ENCODE assay signal across 2 cellular contexts in the genomic region with DNA sequence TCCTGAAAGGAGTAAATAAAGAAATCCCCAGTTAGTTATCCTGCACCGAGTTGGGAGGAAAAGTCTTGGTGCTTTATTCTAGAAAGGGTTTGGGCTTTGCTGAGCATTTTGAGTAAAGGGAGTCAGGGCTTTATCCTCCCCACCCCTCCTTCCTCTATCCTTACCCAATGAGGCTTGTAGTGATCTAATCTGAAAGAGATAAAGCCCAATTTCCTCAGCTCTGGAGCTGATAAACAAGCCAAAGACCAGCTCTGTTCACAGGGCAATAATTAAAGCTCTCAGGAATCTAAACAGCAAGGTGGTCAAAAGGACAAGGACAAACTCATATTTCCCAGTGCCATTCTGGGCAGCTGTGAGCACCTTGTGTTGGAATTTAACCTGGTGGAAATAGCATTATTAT.
TF ChIP-seq lines count a peak whose summit lies in the region.

No MANE protein-coding gene starts in this region.

TF ChIP-seq in GM23338, 12 proteins besides CTCF, POLR2A, EP300 and RAD21 (continued from another document):
- TF ChIP-seq, protein P1, sequence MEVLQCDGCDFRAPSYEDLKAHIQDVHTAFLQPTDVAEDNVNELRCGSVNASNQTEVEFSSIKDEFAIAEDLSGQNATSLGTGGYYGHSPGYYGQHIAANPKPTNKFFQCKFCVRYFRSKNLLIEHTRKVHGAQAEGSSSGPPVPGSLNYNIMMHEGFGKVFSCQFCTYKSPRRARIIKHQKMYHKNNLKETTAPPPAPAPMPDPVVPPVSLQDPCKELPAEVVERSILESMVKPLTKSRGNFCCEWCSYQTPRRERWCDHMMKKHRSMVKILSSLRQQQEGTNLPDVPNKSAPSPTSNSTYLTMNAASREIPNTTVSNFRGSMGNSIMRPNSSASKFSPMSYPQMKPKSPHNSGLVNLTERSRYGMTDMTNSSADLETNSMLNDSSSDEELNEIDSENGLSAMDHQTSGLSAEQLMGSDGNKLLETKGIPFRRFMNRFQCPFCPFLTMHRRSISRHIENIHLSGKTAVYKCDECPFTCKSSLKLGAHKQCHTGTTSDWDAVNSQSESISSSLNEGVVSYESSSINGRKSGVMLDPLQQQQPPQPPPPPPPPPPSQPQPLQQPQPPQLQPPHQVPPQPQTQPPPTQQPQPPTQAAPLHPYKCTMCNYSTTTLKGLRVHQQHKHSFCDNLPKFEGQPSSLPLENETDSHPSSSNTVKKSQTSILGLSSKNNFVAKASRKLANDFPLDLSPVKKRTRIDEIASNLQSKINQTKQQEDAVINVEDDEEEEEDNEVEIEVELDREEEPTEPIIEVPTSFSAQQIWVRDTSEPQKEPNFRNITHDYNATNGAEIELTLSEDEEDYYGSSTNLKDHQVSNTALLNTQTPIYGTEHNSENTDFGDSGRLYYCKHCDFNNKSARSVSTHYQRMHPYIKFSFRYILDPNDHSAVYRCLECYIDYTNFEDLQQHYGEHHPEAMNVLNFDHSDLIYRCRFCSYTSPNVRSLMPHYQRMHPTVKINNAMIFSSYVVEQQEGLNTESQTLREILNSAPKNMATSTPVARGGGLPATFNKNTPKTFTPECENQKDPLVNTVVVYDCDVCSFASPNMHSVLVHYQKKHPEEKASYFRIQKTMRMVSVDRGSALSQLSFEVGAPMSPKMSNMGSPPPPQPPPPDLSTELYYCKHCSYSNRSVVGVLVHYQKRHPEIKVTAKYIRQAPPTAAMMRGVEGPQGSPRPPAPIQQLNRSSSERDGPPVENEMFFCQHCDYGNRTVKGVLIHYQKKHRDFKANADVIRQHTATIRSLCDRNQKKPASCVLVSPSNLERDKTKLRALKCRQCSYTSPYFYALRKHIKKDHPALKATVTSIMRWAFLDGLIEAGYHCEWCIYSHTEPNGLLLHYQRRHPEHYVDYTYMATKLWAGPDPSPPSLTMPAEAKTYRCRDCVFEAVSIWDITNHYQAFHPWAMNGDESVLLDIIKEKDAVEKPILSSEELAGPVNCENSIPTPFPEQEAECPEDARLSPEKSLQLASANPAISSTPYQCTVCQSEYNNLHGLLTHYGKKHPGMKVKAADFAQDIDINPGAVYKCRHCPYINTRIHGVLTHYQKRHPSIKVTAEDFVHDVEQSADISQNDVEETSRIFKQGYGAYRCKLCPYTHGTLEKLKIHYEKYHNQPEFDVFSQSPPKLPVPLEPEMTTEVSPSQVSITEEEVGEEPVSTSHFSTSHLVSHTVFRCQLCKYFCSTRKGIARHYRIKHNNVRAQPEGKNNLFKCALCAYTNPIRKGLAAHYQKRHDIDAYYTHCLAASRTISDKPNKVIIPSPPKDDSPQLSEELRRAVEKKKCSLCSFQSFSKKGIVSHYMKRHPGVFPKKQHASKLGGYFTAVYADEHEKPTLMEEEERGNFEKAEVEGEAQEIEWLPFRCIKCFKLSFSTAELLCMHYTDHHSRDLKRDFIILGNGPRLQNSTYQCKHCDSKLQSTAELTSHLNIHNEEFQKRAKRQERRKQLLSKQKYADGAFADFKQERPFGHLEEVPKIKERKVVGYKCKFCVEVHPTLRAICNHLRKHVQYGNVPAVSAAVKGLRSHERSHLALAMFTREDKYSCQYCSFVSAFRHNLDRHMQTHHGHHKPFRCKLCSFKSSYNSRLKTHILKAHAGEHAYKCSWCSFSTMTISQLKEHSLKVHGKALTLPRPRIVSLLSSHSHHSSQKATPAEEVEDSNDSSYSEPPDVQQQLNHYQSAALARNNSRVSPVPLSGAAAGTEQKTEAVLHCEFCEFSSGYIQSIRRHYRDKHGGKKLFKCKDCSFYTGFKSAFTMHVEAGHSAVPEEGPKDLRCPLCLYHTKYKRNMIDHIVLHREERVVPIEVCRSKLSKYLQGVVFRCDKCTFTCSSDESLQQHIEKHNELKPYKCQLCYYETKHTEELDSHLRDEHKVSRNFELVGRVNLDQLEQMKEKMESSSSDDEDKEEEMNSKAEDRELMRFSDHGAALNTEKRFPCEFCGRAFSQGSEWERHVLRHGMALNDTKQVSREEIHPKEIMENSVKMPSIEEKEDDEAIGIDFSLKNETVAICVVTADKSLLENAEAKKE (CRISPR knock-in tag; IDR thresholded peaks at IDR 0.05), result no peak
- TF ChIP-seq NANOG (IDR thresholded peaks at IDR 0.05; ENCODE audit: borderline replicate concordance) (no peak), CREB1 (CRISPR knock-in tag; IDR thresholded peaks at IDR 0.05; ENCODE audit: low read depth) (no peak), ZNF114 (CRISPR knock-in tag; IDR thresholded peaks at IDR 0.05) (no peak), EZH2 (IDR thresholded peaks at IDR 0.05; ENCODE audit: low read depth, unreplicated experiment) (no peak), EZH2phosphoT487 (IDR thresholded peaks at IDR 0.05; ENCODE audit: unreplicated experiment) (no peak)
- TF ChIP-seq, protein P2, sequence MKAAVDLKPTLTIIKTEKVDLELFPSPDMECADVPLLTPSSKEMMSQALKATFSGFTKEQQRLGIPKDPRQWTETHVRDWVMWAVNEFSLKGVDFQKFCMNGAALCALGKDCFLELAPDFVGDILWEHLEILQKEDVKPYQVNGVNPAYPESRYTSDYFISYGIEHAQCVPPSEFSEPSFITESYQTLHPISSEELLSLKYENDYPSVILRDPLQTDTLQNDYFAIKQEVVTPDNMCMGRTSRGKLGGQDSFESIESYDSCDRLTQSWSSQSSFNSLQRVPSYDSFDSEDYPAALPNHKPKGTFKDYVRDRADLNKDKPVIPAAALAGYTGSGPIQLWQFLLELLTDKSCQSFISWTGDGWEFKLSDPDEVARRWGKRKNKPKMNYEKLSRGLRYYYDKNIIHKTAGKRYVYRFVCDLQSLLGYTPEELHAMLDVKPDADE (IDR thresholded peaks at IDR 0.05), result no peak
- TF ChIP-seq, protein P3, sequence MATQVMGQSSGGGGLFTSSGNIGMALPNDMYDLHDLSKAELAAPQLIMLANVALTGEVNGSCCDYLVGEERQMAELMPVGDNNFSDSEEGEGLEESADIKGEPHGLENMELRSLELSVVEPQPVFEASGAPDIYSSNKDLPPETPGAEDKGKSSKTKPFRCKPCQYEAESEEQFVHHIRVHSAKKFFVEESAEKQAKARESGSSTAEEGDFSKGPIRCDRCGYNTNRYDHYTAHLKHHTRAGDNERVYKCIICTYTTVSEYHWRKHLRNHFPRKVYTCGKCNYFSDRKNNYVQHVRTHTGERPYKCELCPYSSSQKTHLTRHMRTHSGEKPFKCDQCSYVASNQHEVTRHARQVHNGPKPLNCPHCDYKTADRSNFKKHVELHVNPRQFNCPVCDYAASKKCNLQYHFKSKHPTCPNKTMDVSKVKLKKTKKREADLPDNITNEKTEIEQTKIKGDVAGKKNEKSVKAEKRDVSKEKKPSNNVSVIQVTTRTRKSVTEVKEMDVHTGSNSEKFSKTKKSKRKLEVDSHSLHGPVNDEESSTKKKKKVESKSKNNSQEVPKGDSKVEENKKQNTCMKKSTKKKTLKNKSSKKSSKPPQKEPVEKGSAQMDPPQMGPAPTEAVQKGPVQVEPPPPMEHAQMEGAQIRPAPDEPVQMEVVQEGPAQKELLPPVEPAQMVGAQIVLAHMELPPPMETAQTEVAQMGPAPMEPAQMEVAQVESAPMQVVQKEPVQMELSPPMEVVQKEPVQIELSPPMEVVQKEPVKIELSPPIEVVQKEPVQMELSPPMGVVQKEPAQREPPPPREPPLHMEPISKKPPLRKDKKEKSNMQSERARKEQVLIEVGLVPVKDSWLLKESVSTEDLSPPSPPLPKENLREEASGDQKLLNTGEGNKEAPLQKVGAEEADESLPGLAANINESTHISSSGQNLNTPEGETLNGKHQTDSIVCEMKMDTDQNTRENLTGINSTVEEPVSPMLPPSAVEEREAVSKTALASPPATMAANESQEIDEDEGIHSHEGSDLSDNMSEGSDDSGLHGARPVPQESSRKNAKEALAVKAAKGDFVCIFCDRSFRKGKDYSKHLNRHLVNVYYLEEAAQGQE (IDR thresholded peaks at IDR 0.05; ENCODE audit: unreplicated experiment), result no peak
TF ChIP-seq in GM23338: peak in this region for 0.

TF ChIP-seq in HEK293T, 16 proteins besides CTCF, POLR2A, EP300 and RAD21 (continued from another document):
- TF ChIP-seq FOXK2 (IDR thresholded peaks at IDR 0.05), result no peak
- no peak for TF ChIP-seq L3MBTL2 (conservative IDR thresholded peaks at IDR 0.05)
- TF ChIP-seq BHLHE40 (IDR thresholded peaks at IDR 0.05; ENCODE audit: borderline replicate concordance), result no peak
- TF ChIP-seq FOXM1 (IDR thresholded peaks at IDR 0.05; ENCODE audit: borderline replicate concordance), result no peak
- TF ChIP-seq NFRKB (IDR thresholded peaks at IDR 0.05), result no peak
- no peak for TF ChIP-seq ELF4 (IDR thresholded peaks at IDR 0.05)
